ENCODE assay signal across 7 cellular contexts in genomic region chr11:70186420-70186819, GRCh38.
"Had no signal": no experiment of that assay in that cellular context is flagged by ENCODE, and none has a peak within 500 bp of the region (broad histone marks: within the 10 kb centered on the region; RNA-seq: fewer than 3 reads in every experiment).

No MANE protein-coding gene starts in this region.

- H3K27ac ChIP-seq: GM23248 had no signal

- ATAC-seq: K562 had no signal

- H2AFZ ChIP-seq: GM23248 had no signal

- H3K27ac Mint-ChIP-seq: H9 had no signal

- DNase-seq: GM23248, GOT3, H9, HCEC 1CT, IMR-90, KG1 had no signal

- H3K9ac ChIP-seq: GM23248 had no signal

- H3K4me3 ChIP-seq: GM23248, K562 had no signal

- H3K4me3 Mint-ChIP-seq: H9 had no signal
